ENCODE assay signal across 8 cellular contexts in genomic region chr19:13150187-13150918, GRCh38. TPM values are rescaled to one million over a fixed set of nuclear protein-coding genes. Genes with fewer than 3 reads are reported as not detected.
DNase-seq lines count a peak whose midpoint lies in the region; ATAC-seq, FAIRE-seq and TF ChIP-seq lines count a peak whose summit lies in the region.

Gene IER2, plus strand, starts transcription at chr19:13150411. Its CDS starts 2,776 bp downstream, at chr19:13153187.
Gene STX10, minus strand, starts transcription at chr19:13150375. Its CDS starts 202 bp downstream, at chr19:13150173.

- peaks cover 9% of the 10 kb centered on the region for H4K20me1 ChIP-seq in keratinocyte (ENCODE audit: control insufficient read depth, extremely low read depth, insufficient read depth, low read length)

- peak within 1 kb of the TSS; percentile 89 for H3K27ac ChIP-seq in ACC112 (ENCODE audit: low read depth, low read length)
- H3K27ac ChIP-seq in keratinocyte (ENCODE audit: control insufficient read depth, insufficient read depth, low read length): peak within 1 kb of the TSS; percentile 97

- peak within 1 kb of the TSS; percentile 94 for H3K4me3 Mint-ChIP-seq in central memory CD8-positive, alpha-beta T cell

- peaks cover 9% of the 10 kb centered on the region; the same call in 1 of the 2 replicates for H3K36me3 ChIP-seq in ACC112 (ENCODE audit: insufficient read depth, low read length)
- H3K36me3 ChIP-seq in keratinocyte (ENCODE audit: control insufficient read depth in 2 of 2, extremely low read depth in 1 of 2, insufficient read depth in 2 of 2, low read length in 2 of 2): peaks cover 3 to 16% of the 10 kb centered on the region in 2 experiments

- no peaks in the 10 kb centered on the region for H3K9me3 ChIP-seq in keratinocyte (ENCODE audit: control insufficient read depth, low read depth, low read length)

- DNase-seq in NCI-H446 (lab: John Stamatoyannopoulos, UW): peak; percentile 92 to 94
- DNase-seq in central memory CD8-positive, alpha-beta T cell (ENCODE audit: low spot score in 2 of 2): peak; percentile 86 to 89
- DNase-seq in keratinocyte (ENCODE audit: low read depth, low spot score): no peak
- DNase-seq in stimulated activated CD4-positive, alpha-beta T cell treated with anti-CD3 and anti-CD28 coated beads, Interleukin-15, amount 100 ng/mL, for 1 hour (ENCODE audit: low read depth in 1 of 2, low spot score in 1 of 2): peak; percentile 86 to 87

- peaks cover 36% of the 10 kb centered on the region for H3K79me2 ChIP-seq in ACC112 (ENCODE audit: control insufficient read depth, insufficient read depth, low read length, unreplicated experiment)
- H3K79me2 ChIP-seq in keratinocyte (ENCODE audit: control insufficient read depth, insufficient read depth, low read length): peaks cover 46% of the 10 kb centered on the region

- peak; percentile 56 to 66 (median 59) for TF ChIP-seq CTCF in keratinocyte (optimal IDR thresholded peaks at IDR 0.05 in 1 of 3, IDR thresholded peaks at IDR 0.05 in 1 of 3, conservative IDR thresholded peaks at IDR 0.05 in 1 of 3; ENCODE audit: extremely low read depth in 1 of 3, insufficient read depth in 2 of 3, low read length in 3 of 3)

- H3K36me3 Mint-ChIP-seq in central memory CD8-positive, alpha-beta T cell (ENCODE audit: insufficient read depth): peaks cover 54% of the 10 kb centered on the region

- H3K4me3 ChIP-seq in ACC112 (ENCODE audit: low read depth, low read length) (peak within 1 kb of the TSS; percentile 95), keratinocyte (ENCODE audit: control insufficient read depth in 2 of 3, extremely low read depth in 1 of 3, insufficient read depth in 2 of 3, low read depth in 1 of 3, low read length in 3 of 3) (peak within 1 kb of the TSS; percentile 62 to 99 (median 99))

- FAIRE-seq in keratinocyte (lab: Jason Lieb, UNC): no peak

- peaks cover 63% of the 10 kb centered on the region for H3K4me1 Mint-ChIP-seq in central memory CD8-positive, alpha-beta T cell

- peak within 1 kb of the TSS; percentile 98 for H3K9ac ChIP-seq in keratinocyte (ENCODE audit: control insufficient read depth, extremely low read depth, insufficient read depth, low read length)

- H2AFZ ChIP-seq in ACC112 (ENCODE audit: low read length, unreplicated experiment) (peak within 1 kb of the TSS; percentile 53), keratinocyte (ENCODE audit: control insufficient read depth, low read length) (peak within 1 kb of the TSS; percentile 76)

- dilution Hi-C loops in keratinocyte (cut with MboI; ENCODE audit: extremely low pct_ligation_motif_present, low sequenced_read_pairs): no loop called here

- H3K4me2 ChIP-seq in keratinocyte (ENCODE audit: control insufficient read depth, extremely low read depth, insufficient read depth, low read depth, low read length): peak within 1 kb of the TSS; percentile 85

- H3K27ac Mint-ChIP-seq in central memory CD8-positive, alpha-beta T cell (ENCODE audit: low read depth): peak within 1 kb of the TSS; percentile 100

- ATAC-seq in GM18861 (IDR thresholded peaks at IDR 0.05; ENCODE audit: unreplicated experiment) (peak; percentile 29), HG03280 (IDR thresholded peaks at IDR 0.05; ENCODE audit: unreplicated experiment) (peak; percentile 49)
- peak; percentile 57 to 62 for ATAC-seq in activated CD4-positive, CD25-positive, alpha-beta regulatory T cell treated with anti-CD3 and anti-CD28 coated beads, Interleukin-2, amount 50 U/mL, for 24 hours
- ATAC-seq in central memory CD8-positive, alpha-beta T cell (replicated peaks; ENCODE audit: extremely low read depth, poor library complexity, severe bottlenecking): peak; percentile 60

- H3K27me3 ChIP-seq in ACC112 (ENCODE audit: insufficient read depth, low read length) (no peaks in the 10 kb centered on the region), keratinocyte (ENCODE audit: control insufficient read depth, extremely low read depth, insufficient read depth, low read length) (no peaks in the 10 kb centered on the region)

- H3K4me1 ChIP-seq in ACC112 (ENCODE audit: control insufficient read depth, insufficient read depth, low read length, unreplicated experiment) (peaks cover 3% of the 10 kb centered on the region), keratinocyte (ENCODE audit: control insufficient read depth, extremely low read depth, insufficient read depth, low read length) (peaks cover 7% of the 10 kb centered on the region)

- H3K9me3 Mint-ChIP-seq in central memory CD8-positive, alpha-beta T cell: no peaks in the 10 kb centered on the region

- H3K27me3 Mint-ChIP-seq in central memory CD8-positive, alpha-beta T cell: peaks cover 5% of the 10 kb centered on the region

- no peaks in the 10 kb centered on the region for H3K9me1 ChIP-seq in keratinocyte (ENCODE audit: control insufficient read depth, extremely low read depth, insufficient read depth, low read length)

RNA-seq across cellular contexts. Expression of gene IER2, which starts in this region (rescaled TPM):
- polyA plus RNA-seq in keratinocyte: 9.9 to 38.9 TPM (median 14.4 TPM) in 3 replicates
- polyA plus RNA-seq in keratinocyte (2011; ENCODE audit: low read depth): 21.2 TPM
- 9.0 and 19.0 TPM in 2 replicates for polyA plus RNA-seq in keratinocyte (2011; cell fraction: cytosol; rRNA removed)
- 48.0 and 55.4 TPM in 2 replicates for polyA plus RNA-seq in keratinocyte (2011; cell fraction: nucleus; rRNA removed)
- 46.3 and 109 TPM in 2 replicates for polyA plus RNA-seq in keratinocyte (2012; ENCODE audit: low replicate concordance)
- polyA minus RNA-seq in keratinocyte: 2.8 to 14.6 TPM (median 2.9 TPM) in 3 replicates
- polyA minus RNA-seq in keratinocyte (2011; cell fraction: cytosol; rRNA and poly(A)+ RNA removed): 14.6 TPM
- polyA minus RNA-seq in keratinocyte (2011; cell fraction: nucleus; rRNA and poly(A)+ RNA removed): 14.2 and 16.2 TPM in 2 replicates

RNA-seq across cellular contexts. Expression of gene STX10, which starts in this region (rescaled TPM):
- 61.3 to 77.7 TPM (median 65.2 TPM) in 3 replicates for polyA plus RNA-seq in keratinocyte
- polyA plus RNA-seq in keratinocyte (2011; ENCODE audit: low read depth): 38.2 TPM
- polyA plus RNA-seq in keratinocyte (2011; cell fraction: cytosol; rRNA removed): 35.8 and 63.9 TPM in 2 replicates
- polyA plus RNA-seq in keratinocyte (2011; cell fraction: nucleus; rRNA removed): 66.9 and 67.6 TPM in 2 replicates
- polyA plus RNA-seq in keratinocyte (2012; ENCODE audit: low replicate concordance): 45.3 and 69.9 TPM in 2 replicates
- 38.6 to 91.6 TPM (median 43.4 TPM) in 3 replicates for polyA minus RNA-seq in keratinocyte
- 59.3 TPM for polyA minus RNA-seq in keratinocyte (2011; cell fraction: cytosol; rRNA and poly(A)+ RNA removed)
- 11.0 and 11.1 TPM in 2 replicates for polyA minus RNA-seq in keratinocyte (2011; cell fraction: nucleus; rRNA and poly(A)+ RNA removed)
